ENCODE assay signal across 32 cellular contexts in genomic region chr1:117320515-117320914, GRCh38.
"Had no signal": no experiment of that assay in that cellular context is flagged by ENCODE, and none has a peak within 500 bp of the region (broad histone marks: within the 10 kb centered on the region; RNA-seq: fewer than 3 reads in every experiment).

No MANE protein-coding gene starts in this region.

- DNase-seq: activated effector memory CD4-positive, alpha-beta T cell treated with anti-CD3 and anti-CD28 coated beads, Interleukin-2, amount 50 U/mL, for 16 hours; activated effector memory CD4-positive, alpha-beta T cell treated with Interleukin-2 at 50 U/mL for 16 hours; activated gamma-delta T cell; activated gamma-delta T cell treated with Interleukin-2 at 50 U/mL for 16 hours; activated naive CD4-positive, alpha-beta T cell; activated naive CD4-positive, alpha-beta T cell treated with anti-CD3 and anti-CD28 coated beads for 36 hours; activated naive CD4-positive, alpha-beta T cell treated with anti-CD3 and anti-CD28 coated beads, Interleukin-2, amount 10 ng/mL, durations not matched to agents 7 days and 5 days; activated naive CD4-positive, alpha-beta T cell treated with anti-CD3 and anti-CD28 coated beads, Interleukin-2, amount 50 U/mL, for 16 hours; activated naive CD4-positive, alpha-beta T cell treated with Interleukin-2 at 50 U/mL for 16 hours; activated naive CD8-positive, alpha-beta T cell treated with anti-CD3 and anti-CD28 coated beads for 36 hours; activated naive CD8-positive, alpha-beta T cell treated with anti-CD3 and anti-CD28 coated beads, Interleukin-2, amount 10 ng/mL, durations not matched to agents 7 days and 5 days; activated naive CD8-positive, alpha-beta T cell treated with anti-CD3 and anti-CD28 coated beads, Interleukin-2, amount 50 U/mL, for 24 hours; activated T-cell treated with anti-CD3 and anti-CD28 coated beads, Interleukin-2, amount 50 U/mL, for 4 hours; activated T-cell treated with anti-CD3 and anti-CD28 coated beads, Interleukin-2, amount 50 U/mL, for 48 hours; activated T-cell treated with anti-CD3 and anti-CD28 coated beads, Interleukin-2, amount 50 U/mL, for 72 hours; adrenal gland; amniotic stem cell; amygdala; anterior cingulate cortex; aorta; body of pancreas; brain microvascular endothelial cell; caudate nucleus; central memory CD4-positive, alpha-beta T cell; cerebellar nuclear complex had no signal

- H3K9me3 ChIP-seq: adrenal gland, ascending aorta, body of pancreas, breast epithelium had no signal

- H3K36me3 ChIP-seq: adrenal gland, ascending aorta, brain microvascular endothelial cell, breast epithelium, cardiac muscle cell had no signal

- ATAC-seq: activated naive CD4-positive, alpha-beta T cell treated with anti-CD3 and anti-CD28 coated beads, Interleukin-2, amount 50 U/mL, for 72 hours; activated naive CD8-positive, alpha-beta T cell treated with anti-CD3 and anti-CD28 coated beads, Interleukin-2, amount 50 U/mL, for 24 hours; activated T-cell treated with anti-CD3 and anti-CD28 coated beads, Interleukin-2, amount 50 U/mL, for 4 hours; activated T-cell treated with anti-CD3 and anti-CD28 coated beads, Interleukin-2, amount 50 U/mL, for 72 hours; activated T-helper 17 cell treated with anti-CD3 and anti-CD28 coated beads, Interleukin-2, amount 50 U/mL, for 72 hours; body of pancreas had no signal

- H3K27ac ChIP-seq: adrenal gland, ascending aorta, body of pancreas, brain microvascular endothelial cell, breast epithelium, cardiac muscle cell had no signal

- FAIRE-seq: astrocyte, bronchial epithelial cell had no signal

- H3K4me1 ChIP-seq: adrenal gland, ascending aorta, breast epithelium had no signal

- H3K27me3 ChIP-seq: adrenal gland, ascending aorta, body of pancreas, brain microvascular endothelial cell, breast epithelium, cardiac muscle cell had no signal

- H3K4me3 ChIP-seq: adrenal gland, ascending aorta, body of pancreas, breast epithelium, cardiac muscle cell had no signal
